ENCODE assay signal across 2 cellular contexts in the genomic region with DNA sequence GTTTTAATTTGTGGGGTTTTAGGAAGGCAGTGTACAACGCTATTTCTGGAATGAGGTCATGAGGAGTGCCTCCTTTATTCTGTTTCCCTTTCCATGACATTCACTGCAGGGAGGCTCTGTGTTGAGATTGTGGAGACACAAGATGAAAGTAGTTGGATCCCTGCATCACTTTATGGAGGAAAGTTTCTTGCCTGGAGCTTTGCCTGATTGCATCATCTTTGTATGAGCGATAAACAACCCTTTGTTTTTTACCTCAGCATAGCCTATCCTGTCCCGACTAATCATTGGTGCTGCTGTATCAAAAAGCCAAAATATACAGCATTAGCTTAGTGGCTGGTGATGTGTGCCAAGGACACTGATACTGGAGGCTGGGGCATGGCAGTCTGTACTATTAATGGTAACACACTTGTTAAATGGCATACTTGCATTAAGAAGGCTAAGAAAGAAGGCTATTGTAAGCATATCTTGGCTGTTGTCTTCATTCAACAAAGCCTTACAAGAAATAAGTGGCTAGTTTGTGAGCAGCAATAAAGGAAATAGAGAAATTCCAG.
TF ChIP-seq lines count a peak whose summit lies in the region.

No MANE protein-coding gene starts in this region.

TF ChIP-seq in HepG2, 621 proteins besides CTCF, POLR2A, EP300 and RAD21:
- TF ChIP-seq, protein P1, sequence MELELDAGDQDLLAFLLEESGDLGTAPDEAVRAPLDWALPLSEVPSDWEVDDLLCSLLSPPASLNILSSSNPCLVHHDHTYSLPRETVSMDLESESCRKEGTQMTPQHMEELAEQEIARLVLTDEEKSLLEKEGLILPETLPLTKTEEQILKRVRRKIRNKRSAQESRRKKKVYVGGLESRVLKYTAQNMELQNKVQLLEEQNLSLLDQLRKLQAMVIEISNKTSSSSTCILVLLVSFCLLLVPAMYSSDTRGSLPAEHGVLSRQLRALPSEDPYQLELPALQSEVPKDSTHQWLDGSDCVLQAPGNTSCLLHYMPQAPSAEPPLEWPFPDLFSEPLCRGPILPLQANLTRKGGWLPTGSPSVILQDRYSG (CRISPR knock-in tag; IDR thresholded peaks at IDR 0.05), result no peak
- no peak for TF ChIP-seq ZNF225 (CRISPR knock-in tag; IDR thresholded peaks at IDR 0.05)
- TF ChIP-seq, protein P2, sequence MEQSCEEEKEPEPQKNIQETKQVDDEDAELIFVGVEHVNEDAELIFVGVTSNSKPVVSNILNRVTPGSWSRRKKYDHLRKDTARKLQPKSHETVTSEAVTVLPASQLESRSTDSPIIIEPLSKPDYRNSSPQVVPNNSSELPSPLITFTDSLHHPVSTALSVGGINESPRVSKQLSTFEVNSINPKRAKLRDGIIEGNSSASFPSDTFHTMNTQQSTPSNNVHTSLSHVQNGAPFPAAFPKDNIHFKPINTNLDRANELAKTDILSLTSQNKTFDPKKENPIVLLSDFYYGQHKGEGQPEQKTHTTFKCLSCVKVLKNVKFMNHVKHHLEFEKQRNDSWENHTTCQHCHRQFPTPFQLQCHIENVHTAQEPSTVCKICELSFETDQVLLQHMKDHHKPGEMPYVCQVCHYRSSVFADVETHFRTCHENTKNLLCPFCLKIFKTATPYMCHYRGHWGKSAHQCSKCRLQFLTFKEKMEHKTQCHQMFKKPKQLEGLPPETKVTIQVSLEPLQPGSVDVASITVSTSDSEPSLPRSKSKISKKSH (CRISPR knock-in tag; IDR thresholded peaks at IDR 0.05; ENCODE audit: borderline replicate concordance), result no peak
- TF ChIP-seq CEBPB (IDR thresholded peaks at IDR 0.05; ENCODE audit: borderline replicate concordance, low read depth, low read length), result peak; percentile 59; the same call in 1 of the 2 replicates

TF ChIP-seq in K562, 482 proteins besides CTCF, POLR2A, EP300 and RAD21:
- TF ChIP-seq SMARCA5 (IDR thresholded peaks at IDR 0.05) (no peak), TRIM24 (IDR thresholded peaks at IDR 0.05) (peak in 1 of 2 experiments; percentile 16; a peak in 2 of 4 replicates), ZNF24 (IDR thresholded peaks at IDR 0.05) (no peak), CEBPG (CRISPR knock-in tag; IDR thresholded peaks at IDR 0.05) (no peak), CEBPG (tag; conservative IDR thresholded peaks at IDR 0.05 in 1 of 2, IDR thresholded peaks at IDR 0.05 in 1 of 2) (peak in 1 of 2 experiments; percentile 68; a peak in 2 of 4 replicates), POLR2H (tag; IDR thresholded peaks at IDR 0.05; ENCODE audit: low read depth) (no peak), CBFA2T3 (IDR thresholded peaks at IDR 0.05) (no peak), POLR3G (IDR thresholded peaks at IDR 0.05; ENCODE audit: extremely low read depth, insufficient read length, insufficient replicate concordance) (no peak), NFIX (CRISPR knock-in tag; IDR thresholded peaks at IDR 0.05; ENCODE audit: low read depth) (no peak), SETDB1 (IDR thresholded peaks at IDR 0.05; ENCODE audit: low read length) (no peak), TARDBP (IDR thresholded peaks at IDR 0.05) (no peak)
- TF ChIP-seq, protein P3, sequence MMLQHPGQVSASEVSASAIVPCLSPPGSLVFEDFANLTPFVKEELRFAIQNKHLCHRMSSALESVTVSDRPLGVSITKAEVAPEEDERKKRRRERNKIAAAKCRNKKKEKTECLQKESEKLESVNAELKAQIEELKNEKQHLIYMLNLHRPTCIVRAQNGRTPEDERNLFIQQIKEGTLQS (IDR thresholded peaks at IDR 0.05), result peak; percentile 35; the same call in 1 of the 2 replicates
- TF ChIP-seq, protein P3 (CRISPR knock-in tag; conservative IDR thresholded peaks at IDR 0.05), result no peak
